In the genomic region with DNA sequence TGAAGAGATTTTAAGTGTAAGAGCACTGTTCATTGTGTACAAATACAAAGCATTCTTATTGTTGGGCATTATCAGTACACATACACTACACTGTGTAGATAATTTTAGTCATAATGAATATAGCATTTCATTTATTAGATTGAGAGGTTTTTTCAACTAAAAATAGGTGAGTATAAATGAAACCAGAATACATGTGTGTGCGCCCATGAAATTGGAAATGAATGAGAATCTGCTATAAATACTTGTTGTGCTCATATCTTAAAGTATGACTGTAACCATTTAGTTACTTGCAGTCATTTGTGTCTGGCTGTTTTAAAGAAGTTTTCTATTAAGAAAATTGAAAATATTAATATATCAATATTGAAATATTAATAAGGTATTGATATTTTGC, we compare ENCODE assay signal across 14 cellular contexts.
DNase-seq lines count a peak whose midpoint lies in the region; ATAC-seq, FAIRE-seq and TF ChIP-seq lines count a peak whose summit lies in the region.
"Had no signal": no experiment of that assay in that cellular context is flagged by ENCODE, and none has a peak within 500 bp of the region (broad histone marks: within the 10 kb centered on the region; RNA-seq: fewer than 3 reads in every experiment).

No MANE protein-coding gene starts in this region.

- 64% methylated on average over 1 of the region's 1 CpG for WGBS in K562 (ENCODE audit: insufficient coverage, low coverage, missing lambda C conversion rate)

- no peak overlapping the region for H3K9ac ChIP-seq in K562 (ENCODE audit: insufficient read depth in 1 of 2, low read depth in 2 of 2, low read length in 2 of 2)

- H3K4me3 Mint-ChIP-seq in stimulated activated effector memory CD8-positive, alpha-beta T cell treated with anti-CD3 and anti-CD28 coated beads, Interleukin-12 subunit alpha, Interleukin-12 subunit beta, amount 100 ng/mL, for 72 hours: no peak overlapping the region
- H3K4me3 Mint-ChIP-seq: CD4-positive, alpha-beta T cell; type B pancreatic cell had no signal

- no TSS peak for BruUV-seq in K562 (replicated peaks; lab: Mats Ljungman, UMichigan)

- ATAC-seq in GM18511 (IDR thresholded peaks at IDR 0.05; ENCODE audit: unreplicated experiment) (peak; percentile 77), GM21447 (IDR thresholded peaks at IDR 0.05; ENCODE audit: unreplicated experiment) (peak; percentile 65), HG03095 (IDR thresholded peaks at IDR 0.05; ENCODE audit: unreplicated experiment) (peak; percentile 59), K562 (no peak)
- ATAC-seq in stimulated activated effector memory CD8-positive, alpha-beta T cell treated with anti-CD3 and anti-CD28 coated beads, Interleukin-12 subunit alpha, Interleukin-12 subunit beta, amount 100 ng/mL, for 72 hours: no peak
- ATAC-seq: esophagus mucosa, SK-N-SH treated with all-trans-retinoic acid at 6 μM for 48 hours had no signal

- no peak for TF ChIP-seq RAD21 in K562 (CRISPR knock-in tag; conservative IDR thresholded peaks at IDR 0.05 in 1 of 2, IDR thresholded peaks at IDR 0.05 in 1 of 2)

- peaks cover 4% of the 10 kb centered on the region for H3K9me3 Mint-ChIP-seq in stimulated activated effector memory CD8-positive, alpha-beta T cell treated with anti-CD3 and anti-CD28 coated beads, Interleukin-12 subunit alpha, Interleukin-12 subunit beta, amount 100 ng/mL, for 72 hours
- H3K9me3 Mint-ChIP-seq: CD4-positive, alpha-beta T cell; type B pancreatic cell had no signal

- peak overlapping the region; percentile 62 for H2AFZ ChIP-seq in K562 (ENCODE audit: low read depth, low read length)

- H3K4me3 ChIP-seq in K562 (no peak overlapping the region), brain microvascular endothelial cell (ENCODE audit: low read depth, low read length) (no peak overlapping the region)

- no peaks in the 10 kb centered on the region for H3K9me1 ChIP-seq in K562 (ENCODE audit: control insufficient read depth, insufficient read depth, low read length)

- no peaks in the 10 kb centered on the region for H3K9me3 ChIP-seq in K562 (replicated peaks; ENCODE audit: control insufficient read depth, insufficient read depth, low read depth, low read length)

- H3K27me3 ChIP-seq in K562 (ENCODE audit: control insufficient read depth in 2 of 2, insufficient read depth in 2 of 2, low read length in 2 of 2): no peaks in the 10 kb centered on the region
- H3K27me3 ChIP-seq in brain microvascular endothelial cell (replicated peaks): no peaks in the 10 kb centered on the region

- no peak for TF ChIP-seq POLR2A in K562 (conservative IDR thresholded peaks at IDR 0.05)

- H3K36me3 ChIP-seq in K562 (ENCODE audit: control insufficient read depth, insufficient read depth, low read length): no peaks in the 10 kb centered on the region; the same call in 2 of the 3 replicates
- H3K36me3 ChIP-seq in brain microvascular endothelial cell (replicated peaks): no peaks in the 10 kb centered on the region

- H3K27ac Mint-ChIP-seq in stimulated activated effector memory CD8-positive, alpha-beta T cell treated with anti-CD3 and anti-CD28 coated beads, Interleukin-12 subunit alpha, Interleukin-12 subunit beta, amount 100 ng/mL, for 72 hours: no peak overlapping the region
- H3K27ac Mint-ChIP-seq: CD4-positive, alpha-beta T cell; type B pancreatic cell had no signal

- no peaks in the 10 kb centered on the region for H3K79me2 ChIP-seq in K562 (ENCODE audit: control insufficient read depth, insufficient read depth, low read length)

- H4K20me1 ChIP-seq in K562 (replicated peaks; ENCODE audit: control insufficient read depth, insufficient read depth, low read length): no peaks in the 10 kb centered on the region

- peaks cover 0 to 2% of the 10 kb centered on the region in 2 experiments; a peak in 2 of 5 replicates for H3K4me1 ChIP-seq in K562 (replicated peaks in 1 of 2; ENCODE audit: control insufficient read depth in 2 of 2, insufficient read depth in 2 of 2, low read length in 2 of 2)

- DNase-seq in K562 (ENCODE audit: extremely low read depth in 1 of 4, low spot score in 3 of 4): no peak
- no peak for DNase-seq in NCI-H774 (lab: John Stamatoyannopoulos, UW)
- DNase-seq in stimulated activated effector memory CD8-positive, alpha-beta T cell treated with anti-CD3 and anti-CD28 coated beads, Interleukin-12 subunit alpha, Interleukin-12 subunit beta, amount 100 ng/mL, for 72 hours (ENCODE audit: low spot score in 2 of 2): no peak
- DNase-seq in NCI-H146 (lab: John Stamatoyannopoulos, UW): no peak
- no peak for DNase-seq in brain microvascular endothelial cell
- DNase-seq: CD4-positive, alpha-beta T cell; NCI-H446; occipital lobe had no signal

- no peak overlapping the region for H3K27ac ChIP-seq in K562 (ENCODE audit: extremely low read depth, low read depth, low read length)
- no peak overlapping the region for H3K27ac ChIP-seq in brain microvascular endothelial cell

- TF ChIP-seq CTCF in K562 (IDR thresholded peaks at IDR 0.05 in 2 of 3, conservative IDR thresholded peaks at IDR 0.05 in 1 of 3; ENCODE audit: insufficient read depth in 2 of 3, low read depth in 1 of 3, low read length in 3 of 3) (no peak), brain microvascular endothelial cell (IDR thresholded peaks at IDR 0.05; ENCODE audit: low read depth, low read length, missing control alignments) (no peak)

- FAIRE-seq in K562 (lab: Jason Lieb, UNC): no peak

- in situ Hi-C loops in K562 (cut with MboI) (no loop called here), brain microvascular endothelial cell (cut with HindIII; ENCODE audit: low pct_ligation_motif_present, low sequenced_read_pairs) (no loop called here)

- POLR2A ChIA-PET in K562 (lab: Yijun Ruan, JAX): interaction anchor here (1.2 kb wide), 1 partner anchor 16 kb away, joined by 3 read pairs; no protein-coding TSS in a partner anchor

- intact Hi-C loops in K562 (cut with micrococcal nuclease): no loop called here

- no peaks in the 10 kb centered on the region for H3K36me3 Mint-ChIP-seq in stimulated activated effector memory CD8-positive, alpha-beta T cell treated with anti-CD3 and anti-CD28 coated beads, Interleukin-12 subunit alpha, Interleukin-12 subunit beta, amount 100 ng/mL, for 72 hours
- H3K36me3 Mint-ChIP-seq: type B pancreatic cell had no signal

- no peak for TF ChIP-seq EP300 in K562 (IDR thresholded peaks at IDR 0.05; ENCODE audit: low read length)

- no peak overlapping the region for H3K4me2 ChIP-seq in K562 (ENCODE audit: insufficient read depth, low read length)

- H3K4me1 Mint-ChIP-seq in stimulated activated effector memory CD8-positive, alpha-beta T cell treated with anti-CD3 and anti-CD28 coated beads, Interleukin-12 subunit alpha, Interleukin-12 subunit beta, amount 100 ng/mL, for 72 hours: no peaks in the 10 kb centered on the region

- CTCF ChIA-PET in K562 (lab: Yijun Ruan, JAX; ENCODE audit: low intra/inter-chr PET ratio): no interaction called here

TF ChIP-seq in K562, 482 proteins besides CTCF, POLR2A, EP300 and RAD21:
- TF ChIP-seq SRSF9 (IDR thresholded peaks at IDR 0.05; ENCODE audit: borderline replicate concordance, low read depth, low read length) (no peak), ZNF316 (IDR thresholded peaks at IDR 0.05) (0 out of 2 replicates have a peak, but pooled peaks have one; percentile 35)

Comparison
In these comparisons a context has a peak if more than half of its experiments do, and no peak if none do; other contexts are left out.
1. ATAC-seq: peak in GM18511 (single experiment), GM21447 (single experiment) and HG03095 (single experiment); none in K562 (single experiment) and stimulated activated effector memory CD8-positive, alpha-beta T cell treated with anti-CD3 and anti-CD28 coated beads, Interleukin-12 subunit alpha, Interleukin-12 subunit beta, amount 100 ng/mL, for 72 hours (single experiment).